In genomic region chr5:128736567-128736966, GRCh38 we compare ENCODE assay signal across 12 cellular contexts.
A peak's percentile ranks its signal among the peaks of the same experiment; 100 is the strongest.
DNase-seq lines count a peak whose midpoint lies in the region; ATAC-seq, FAIRE-seq and TF ChIP-seq lines count a peak whose summit lies in the region.
"Had no signal": no experiment of that assay in that cellular context is flagged by ENCODE, and none has a peak within 500 bp of the region (broad histone marks: within the 10 kb centered on the region; RNA-seq: fewer than 3 reads in every experiment).

No MANE protein-coding gene starts in this region.

- DNase-seq in GM23338 (ENCODE audit: low spot score) (peak; percentile 14), astrocyte (ENCODE audit: low read depth) (peak; percentile 40), foreskin melanocyte (peak; percentile 70), osteocyte (ENCODE audit: extremely low spot score, unreplicated experiment) (no peak), KG1 (lab: John Stamatoyannopoulos, UW) (no peak), A673 (ENCODE audit: low spot score) (no peak), ovary (no peak)
- DNase-seq: activated naive CD4-positive, alpha-beta T cell treated with anti-CD3 and anti-CD28 coated beads, Interleukin-2, amount 50 U/mL, for 16 hours; effector CD4-positive, alpha-beta T cell; sigmoid colon; T-helper 9 cell had no signal

- POLR2A ChIA-PET in A673 (lab: Charles Lee; ENCODE audit: low non-redundant PET): no interaction called here

- FAIRE-seq in astrocyte (lab: Jason Lieb, UNC): no peak

- H4K20me1 ChIP-seq in GM23338 (replicated peaks; ENCODE audit: insufficient read depth): no peaks in the 10 kb centered on the region
- H4K20me1 ChIP-seq in astrocyte (ENCODE audit: insufficient read depth, low read length): no peaks in the 10 kb centered on the region

- H3K9me2 ChIP-seq in GM23338 (ENCODE audit: insufficient read depth): no peaks in the 10 kb centered on the region; the same call in 1 of the 2 replicates

- H3K9me3 Mint-ChIP-seq in GM23338 (no peaks in the 10 kb centered on the region; the same call in 2 of the 3 replicates), astrocyte (ENCODE audit: unreplicated experiment) (no peaks in the 10 kb centered on the region), osteocyte (ENCODE audit: unreplicated experiment) (peaks cover 3% of the 10 kb centered on the region)

- ATAC-seq in GM23338 (peak; percentile 68), HG03159 (IDR thresholded peaks at IDR 0.05; ENCODE audit: unreplicated experiment) (no peak)

- BruUV-seq in A673 (replicated peaks; lab: Mats Ljungman, UMichigan): no TSS peak

- peak overlapping the region; percentile 66; the same call in 1 of the 2 replicates for H2AFZ ChIP-seq in GM23338
- peak overlapping the region; percentile 29 for H2AFZ ChIP-seq in astrocyte (ENCODE audit: low read depth, low read length)

- H3K4me1 Mint-ChIP-seq in GM23338 (no peaks in the 10 kb centered on the region), astrocyte (ENCODE audit: low read depth, unreplicated experiment) (no peaks in the 10 kb centered on the region), osteocyte (ENCODE audit: unreplicated experiment) (peaks cover 17% of the 10 kb centered on the region)

- H3K9me3 ChIP-seq in astrocyte (ENCODE audit: insufficient read depth, low read depth, low read length) (no peaks in the 10 kb centered on the region), A673 (ENCODE audit: low read depth, low read length, poor library complexity, severe bottlenecking) (no peaks in the 10 kb centered on the region), ovary (no peaks in the 10 kb centered on the region)
- H3K9me3 ChIP-seq: sigmoid colon had no signal

- no peak overlapping the region for H3K4me3 ChIP-seq in GM23338
- no peak overlapping the region for H3K4me3 ChIP-seq in astrocyte (ENCODE audit: insufficient read depth, low read depth, low read length)
- H3K4me3 ChIP-seq in A673 (ENCODE audit: low read depth, low read length, poor library complexity, severe bottlenecking): no peak overlapping the region
- H3K4me3 ChIP-seq in ovary: no peak overlapping the region
- H3K4me3 ChIP-seq: sigmoid colon had no signal

- H3K27me3 ChIP-seq in GM23338 (ENCODE audit: insufficient read depth) (no peaks in the 10 kb centered on the region), astrocyte (ENCODE audit: insufficient read depth, low read length) (no peaks in the 10 kb centered on the region), A673 (replicated peaks; ENCODE audit: insufficient read depth, low read depth, low read length, poor library complexity) (no peaks in the 10 kb centered on the region), ovary (no peaks in the 10 kb centered on the region)
- H3K27me3 ChIP-seq: sigmoid colon had no signal

- no peaks in the 10 kb centered on the region for H3K36me3 ChIP-seq in GM23338 (ENCODE audit: insufficient read depth)
- no peaks in the 10 kb centered on the region for H3K36me3 ChIP-seq in astrocyte (ENCODE audit: insufficient read depth, low read length)
- H3K36me3 ChIP-seq in A673 (ENCODE audit: insufficient read depth, low read length, poor library complexity, severe bottlenecking): no peaks in the 10 kb centered on the region
- H3K36me3 ChIP-seq in ovary: no peaks in the 10 kb centered on the region
- H3K36me3 ChIP-seq: sigmoid colon had no signal

- WGBS in ovary, 3 donors: 84 to 93% (median 84%) methylated on average over 1 of the region's 1 CpG

- H3K27me3 Mint-ChIP-seq in GM23338 (ENCODE audit: insufficient read depth, low read depth, poor library complexity) (no peaks in the 10 kb centered on the region), astrocyte (ENCODE audit: low read depth, unreplicated experiment) (no peaks in the 10 kb centered on the region), osteocyte (ENCODE audit: unreplicated experiment) (no peaks in the 10 kb centered on the region)

- H3K4me2 ChIP-seq in GM23338: no peak overlapping the region
- peak overlapping the region; percentile 21 for H3K4me2 ChIP-seq in astrocyte (ENCODE audit: low read length)

- no peak overlapping the region for H3K9ac ChIP-seq in astrocyte (ENCODE audit: low read length)

- TF ChIP-seq POLR2A in ovary (IDR thresholded peaks at IDR 0.05): no peak

- H3K27ac ChIP-seq in GM23338 (ENCODE audit: low read depth) (no peak overlapping the region), astrocyte (ENCODE audit: low read depth, low read length) (no peak overlapping the region), A673 (ENCODE audit: low read depth, low read length, poor library complexity, severe bottlenecking) (no peak overlapping the region), ovary (no peak overlapping the region)
- H3K27ac ChIP-seq: sigmoid colon had no signal

- H3K36me3 Mint-ChIP-seq in GM23338 (ENCODE audit: low read depth) (no peaks in the 10 kb centered on the region), astrocyte (ENCODE audit: low read depth, unreplicated experiment) (no peaks in the 10 kb centered on the region), osteocyte (ENCODE audit: unreplicated experiment) (no peaks in the 10 kb centered on the region)

- H3K4me3 Mint-ChIP-seq in GM23338: no peak overlapping the region
- no peak overlapping the region for H3K4me3 Mint-ChIP-seq in astrocyte (ENCODE audit: unreplicated experiment)
- no peak overlapping the region for H3K4me3 Mint-ChIP-seq in osteocyte (ENCODE audit: unreplicated experiment)

- intact Hi-C loops in A673 (cut with micrococcal nuclease; ENCODE audit: unreplicated experiment) (no loop called here), ovary (cut with DNase I) (no loop called here)

- no peaks in the 10 kb centered on the region for H3F3A ChIP-seq in GM23338 (replicated peaks; ENCODE audit: low read depth)

- CTCF ChIA-PET in A673 (lab: Charles Lee): no interaction called here

- TF ChIP-seq CTCF in GM23338 (conservative IDR thresholded peaks at IDR 0.05; ENCODE audit: low read depth in 2 of 2) (no peak), astrocyte (IDR thresholded peaks at IDR 0.05; ENCODE audit: insufficient read depth, low read depth, low read length) (no peak), osteocyte (IDR thresholded peaks at IDR 0.05) (no peak), A673 (conservative IDR thresholded peaks at IDR 0.05; ENCODE audit: low read depth, low read length) (no peak), ovary (IDR thresholded peaks at IDR 0.05) (no peak)

- no peak for TF ChIP-seq EP300 in ovary (IDR thresholded peaks at IDR 0.05)

- H3K79me2 ChIP-seq in GM23338 (replicated peaks; ENCODE audit: insufficient read depth) (no peaks in the 10 kb centered on the region), astrocyte (ENCODE audit: insufficient read depth, low read length) (no peaks in the 10 kb centered on the region)

- H3K27ac Mint-ChIP-seq in GM23338 (no peak overlapping the region), astrocyte (ENCODE audit: unreplicated experiment) (no peak overlapping the region), osteocyte (ENCODE audit: unreplicated experiment) (peak overlapping the region; percentile 75)

- H3K4me1 ChIP-seq in GM23338 (ENCODE audit: insufficient read depth) (no peaks in the 10 kb centered on the region), astrocyte (ENCODE audit: insufficient read depth, low read length) (no peaks in the 10 kb centered on the region), A673 (ENCODE audit: insufficient read depth, low read length, poor library complexity, severe bottlenecking) (no peaks in the 10 kb centered on the region), ovary (ENCODE audit: insufficient read depth) (no peaks in the 10 kb centered on the region)
- H3K4me1 ChIP-seq: sigmoid colon had no signal

TF ChIP-seq in GM23338, 12 proteins besides CTCF, POLR2A, EP300 and RAD21:
- TF ChIP-seq CREB1 (CRISPR knock-in tag; IDR thresholded peaks at IDR 0.05; ENCODE audit: low read depth) (no peak), NANOG (IDR thresholded peaks at IDR 0.05; ENCODE audit: borderline replicate concordance) (no peak), ZNF114 (CRISPR knock-in tag; IDR thresholded peaks at IDR 0.05) (no peak), EZH2phosphoT487 (IDR thresholded peaks at IDR 0.05; ENCODE audit: unreplicated experiment) (no peak)
- TF ChIP-seq, protein P1, sequence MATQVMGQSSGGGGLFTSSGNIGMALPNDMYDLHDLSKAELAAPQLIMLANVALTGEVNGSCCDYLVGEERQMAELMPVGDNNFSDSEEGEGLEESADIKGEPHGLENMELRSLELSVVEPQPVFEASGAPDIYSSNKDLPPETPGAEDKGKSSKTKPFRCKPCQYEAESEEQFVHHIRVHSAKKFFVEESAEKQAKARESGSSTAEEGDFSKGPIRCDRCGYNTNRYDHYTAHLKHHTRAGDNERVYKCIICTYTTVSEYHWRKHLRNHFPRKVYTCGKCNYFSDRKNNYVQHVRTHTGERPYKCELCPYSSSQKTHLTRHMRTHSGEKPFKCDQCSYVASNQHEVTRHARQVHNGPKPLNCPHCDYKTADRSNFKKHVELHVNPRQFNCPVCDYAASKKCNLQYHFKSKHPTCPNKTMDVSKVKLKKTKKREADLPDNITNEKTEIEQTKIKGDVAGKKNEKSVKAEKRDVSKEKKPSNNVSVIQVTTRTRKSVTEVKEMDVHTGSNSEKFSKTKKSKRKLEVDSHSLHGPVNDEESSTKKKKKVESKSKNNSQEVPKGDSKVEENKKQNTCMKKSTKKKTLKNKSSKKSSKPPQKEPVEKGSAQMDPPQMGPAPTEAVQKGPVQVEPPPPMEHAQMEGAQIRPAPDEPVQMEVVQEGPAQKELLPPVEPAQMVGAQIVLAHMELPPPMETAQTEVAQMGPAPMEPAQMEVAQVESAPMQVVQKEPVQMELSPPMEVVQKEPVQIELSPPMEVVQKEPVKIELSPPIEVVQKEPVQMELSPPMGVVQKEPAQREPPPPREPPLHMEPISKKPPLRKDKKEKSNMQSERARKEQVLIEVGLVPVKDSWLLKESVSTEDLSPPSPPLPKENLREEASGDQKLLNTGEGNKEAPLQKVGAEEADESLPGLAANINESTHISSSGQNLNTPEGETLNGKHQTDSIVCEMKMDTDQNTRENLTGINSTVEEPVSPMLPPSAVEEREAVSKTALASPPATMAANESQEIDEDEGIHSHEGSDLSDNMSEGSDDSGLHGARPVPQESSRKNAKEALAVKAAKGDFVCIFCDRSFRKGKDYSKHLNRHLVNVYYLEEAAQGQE (IDR thresholded peaks at IDR 0.05; ENCODE audit: unreplicated experiment): no peak

Comparison
In these comparisons a context has a peak if more than half of its experiments do, and no peak if none do; other contexts are left out.
1. DNase-seq: peak in GM23338 (single experiment), astrocyte (single experiment) and foreskin melanocyte (single experiment); none in osteocyte (single experiment), KG1 (single experiment), A673 (single experiment) and ovary (0 of 5).